9 cellular contexts compared by ENCODE assay signal in the genomic region with DNA sequence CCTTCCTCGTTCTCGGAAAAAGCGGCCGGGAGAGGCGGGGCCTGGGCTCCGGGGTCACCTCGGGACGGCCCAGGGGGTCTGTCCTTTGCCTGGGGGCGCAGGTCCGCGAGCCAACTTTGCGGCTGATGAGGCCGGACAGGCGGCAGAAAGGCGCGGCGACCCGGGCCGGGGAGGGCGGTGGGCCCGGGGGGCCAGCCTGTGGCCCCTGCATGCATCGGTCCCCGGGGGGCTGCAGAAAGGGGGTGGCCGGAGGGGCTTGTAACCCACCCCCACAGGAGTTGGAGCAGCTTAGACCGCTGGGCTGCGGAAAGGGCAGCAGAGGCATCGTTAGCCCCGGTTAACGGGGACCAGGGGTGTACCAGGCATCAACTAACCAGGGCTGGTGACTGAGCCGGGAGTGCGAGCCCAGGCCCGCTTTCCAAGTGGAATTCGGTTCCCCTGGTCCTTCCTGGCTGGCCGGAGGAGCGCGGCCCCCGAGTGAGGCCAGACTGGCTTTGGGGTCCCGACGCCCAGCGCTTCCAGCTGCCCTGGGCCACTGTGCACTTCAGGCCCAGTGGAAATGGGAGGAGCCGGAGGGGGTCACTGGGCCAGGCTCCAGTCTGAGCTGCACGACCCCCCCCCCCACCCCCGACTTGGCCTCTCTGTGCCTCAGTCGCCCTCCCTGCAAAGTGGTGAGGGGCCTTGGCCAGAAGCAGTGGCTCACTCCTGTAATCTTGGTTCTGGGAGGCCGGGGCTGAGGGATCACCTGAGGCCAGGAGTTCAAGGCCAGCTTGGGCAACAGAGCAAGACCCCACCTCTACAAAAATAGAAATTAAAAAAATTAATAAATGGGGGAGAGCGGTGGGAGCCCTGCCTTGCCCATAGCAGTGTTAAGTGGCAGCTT. TPM values are rescaled to one million over a fixed set of nuclear protein-coding genes. Genes with fewer than 3 reads are reported as not detected.
DNase-seq lines count a peak whose midpoint lies in the region; ATAC-seq and TF ChIP-seq lines count a peak whose summit lies in the region.
"Had no signal": no experiment of that assay in that cellular context is flagged by ENCODE, and none has a peak within 500 bp of the region (broad histone marks: within the 10 kb centered on the region; RNA-seq: fewer than 3 reads in every experiment).

No MANE protein-coding gene starts in this region.

- peak overlapping the region in 1 of 8 donors; percentile 67 for H3K4me3 Mint-ChIP-seq in CD4-positive, alpha-beta memory T cell

- TF ChIP-seq CTCF in fibroblast of pulmonary artery (IDR thresholded peaks at IDR 0.05; ENCODE audit: low read length, missing control alignments) (no peak), ovary (IDR thresholded peaks at IDR 0.05) (no peak)

- CTCF ChIA-PET in CD4-positive, alpha-beta memory T cell (lab: Charles Lee; ENCODE audit: partially characterized antibody) = no interaction called here

- DNase-seq in NT2/D1 (ENCODE audit: low read depth, low spot score) (no peak), fibroblast of pulmonary artery (ENCODE audit: low read depth) (no peak), ovary (peak in 3 of 5 donors; percentile 33 to 57 (median 51)), NCI-H1092 treated with DMSO at 0.1 percent for 48 hours (lab: John Stamatoyannopoulos, UW) (no peak)
- no peak for DNase-seq in activated CD4-positive, alpha-beta T cell treated with anti-CD3 and anti-CD28 coated beads, Interleukin-2, amount 50 U/mL, for 48 hours
- DNase-seq in CD4-positive, alpha-beta memory T cell = no peak
- DNase-seq: activated effector memory CD4-positive, alpha-beta T cell treated with anti-CD3 and anti-CD28 coated beads, Interleukin-2, amount 50 U/mL, for 16 hours had no signal

- intact Hi-C loops in ovary (cut with DNase I) = no loop called here
- intact Hi-C loops in CD4-positive, alpha-beta memory T cell (cut with micrococcal nuclease) = no loop called here

- H3K9me3 ChIP-seq in BLaER1 (no peaks in the 10 kb centered on the region), NT2/D1 (ENCODE audit: insufficient read depth, low read length) (no peaks in the 10 kb centered on the region), ovary (no peaks in the 10 kb centered on the region)
- H3K9me3 ChIP-seq in CD4-positive, alpha-beta memory T cell (ENCODE audit: control insufficient read depth in 1 of 2, low read length in 2 of 2) = no peaks in the 10 kb centered on the region

- no peaks in the 10 kb centered on the region for H3K4me1 Mint-ChIP-seq in CD4-positive, alpha-beta memory T cell

- peaks cover 31% of the 10 kb centered on the region for H3K4me1 ChIP-seq in BLaER1
- H3K4me1 ChIP-seq in NT2/D1 (ENCODE audit: insufficient read depth, insufficient read length) = peaks cover 7% of the 10 kb centered on the region
- no peaks in the 10 kb centered on the region for H3K4me1 ChIP-seq in ovary (ENCODE audit: insufficient read depth)
- H3K4me1 ChIP-seq in CD4-positive, alpha-beta memory T cell (ENCODE audit: insufficient read depth, low read length) = peaks cover 5% of the 10 kb centered on the region

- H3K27me3 Mint-ChIP-seq in CD4-positive, alpha-beta memory T cell = peaks cover 4 to 15% of the 10 kb centered on the region in 2 donors

- no peak overlapping the region for H3K27ac Mint-ChIP-seq in CD4-positive, alpha-beta memory T cell

- peaks cover 18% of the 10 kb centered on the region for H4K20me1 ChIP-seq in BLaER1

- H3K27me3 ChIP-seq in BLaER1 (no peaks in the 10 kb centered on the region), NT2/D1 (ENCODE audit: insufficient read depth, insufficient read length) (no peaks in the 10 kb centered on the region), ovary (no peaks in the 10 kb centered on the region)
- H3K27me3 ChIP-seq in CD4-positive, alpha-beta memory T cell (ENCODE audit: insufficient read depth, low read length) = no peaks in the 10 kb centered on the region

- H3K27ac ChIP-seq in BLaER1 (no peak overlapping the region), ovary (no peak overlapping the region)
- H3K27ac ChIP-seq in CD4-positive, alpha-beta memory T cell (ENCODE audit: low read depth, low read length) = no peak overlapping the region

- WGBS in ovary, 3 donors = 7 to 16% (median 10%) methylated on average over 23 to 46 of the region's 46 CpGs

- peak overlapping the region; percentile 89 for H3K4me2 ChIP-seq in BLaER1

- H3K36me3 Mint-ChIP-seq in CD4-positive, alpha-beta memory T cell = no peaks in the 10 kb centered on the region

- POLR2A ChIA-PET in CD4-positive, alpha-beta memory T cell (lab: Charles Lee; ENCODE audit: partially characterized antibody) = no interaction called here

- ATAC-seq in HG02840 (IDR thresholded peaks at IDR 0.05; ENCODE audit: low FRiP score, unreplicated experiment) = no peak

- H3K4me3 ChIP-seq in BLaER1 = peak overlapping the region; percentile 68
- peak overlapping the region; percentile 45 for H3K4me3 ChIP-seq in NT2/D1 (ENCODE audit: insufficient read length, low read depth)
- H3K4me3 ChIP-seq in fibroblast of pulmonary artery (replicated peaks; ENCODE audit: low read depth, low read length) = peak overlapping the region; percentile 35
- H3K4me3 ChIP-seq in ovary = peak overlapping the region; percentile 50
- H3K4me3 ChIP-seq in CD4-positive, alpha-beta memory T cell (ENCODE audit: low read length in 2 of 2) = no peak overlapping the region

- no peaks in the 10 kb centered on the region for H3K9me3 Mint-ChIP-seq in CD4-positive, alpha-beta memory T cell

- TF ChIP-seq POLR2A in ovary (IDR thresholded peaks at IDR 0.05) = no peak

- peaks cover 11% of the 10 kb centered on the region; the same call in 1 of the 2 replicates for H3K36me3 ChIP-seq in BLaER1
- H3K36me3 ChIP-seq in NT2/D1 (ENCODE audit: insufficient read depth, insufficient read length, low read length) = peaks cover 3% of the 10 kb centered on the region
- H3K36me3 ChIP-seq in ovary = no peaks in the 10 kb centered on the region
- H3K36me3 ChIP-seq in CD4-positive, alpha-beta memory T cell (ENCODE audit: insufficient read depth, low read length) = no peaks in the 10 kb centered on the region

- no peak for TF ChIP-seq EP300 in ovary (IDR thresholded peaks at IDR 0.05)

- H3K9ac ChIP-seq in BLaER1 (peak overlapping the region; percentile 64; the same call in 1 of the 2 replicates), NT2/D1 (ENCODE audit: insufficient read length, low read depth) (peak overlapping the region; percentile 81)

RNA-seq across cellular contexts. Expression of a gene that starts 0.9 kb away (rescaled TPM):
- total RNA-seq in ovary = 1 to 10 TPM; 1.1 to 9.9 (median 2.2) TPM
- 1 to 10 TPM; 2.1 to 2.9 TPM for polyA plus RNA-seq in ovary
- under 1 TPM; 0.36 to 0.76 TPM for total RNA-seq in CD4-positive, alpha-beta memory T cell
- under 1 TPM; 0.50 to 0.82 TPM for polyA plus RNA-seq in CD4-positive, alpha-beta memory T cell

Comparison
In these comparisons a context has a peak if more than half of its experiments do, and no peak if none do; other contexts are left out.
1. H3K4me3 ChIP-seq: peak in BLaER1 (single experiment), NT2/D1 (single experiment), fibroblast of pulmonary artery (single experiment) and ovary (single experiment); none in CD4-positive, alpha-beta memory T cell (0 of 2).
2. DNase-seq: peak in ovary (3 of 5); none in NT2/D1 (single experiment), fibroblast of pulmonary artery (single experiment), activated CD4-positive, alpha-beta T cell treated with anti-CD3 and anti-CD28 coated beads, Interleukin-2, amount 50 U/mL, for 48 hours (0 of 2), NCI-H1092 treated with DMSO at 0.1 percent for 48 hours (single experiment) and CD4-positive, alpha-beta memory T cell (0 of 5).